Comparison of ENCODE assay signal across 19 cellular contexts in the genomic region with DNA sequence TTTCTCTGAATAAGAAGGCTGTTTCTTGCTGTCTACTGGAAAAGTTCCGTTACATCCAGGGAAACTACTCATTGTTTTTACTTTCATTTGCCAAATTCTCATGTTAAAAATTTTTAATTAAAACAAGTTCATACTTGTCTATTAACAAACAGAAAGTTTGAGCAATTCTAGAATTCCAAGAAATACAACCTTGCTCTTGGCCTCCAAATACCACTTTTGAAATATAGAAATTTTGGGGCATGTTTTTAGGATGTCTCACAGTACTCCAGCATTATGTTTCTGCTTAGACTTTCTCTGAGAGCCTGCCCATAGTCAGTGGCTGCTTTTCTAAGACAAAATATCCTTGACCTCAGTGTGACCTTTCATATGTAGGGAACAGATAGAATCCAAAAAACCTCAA.
DNase-seq lines count a peak whose midpoint lies in the region; ATAC-seq and TF ChIP-seq lines count a peak whose summit lies in the region.
"Had no signal": no experiment of that assay in that cellular context is flagged by ENCODE, and none has a peak within 500 bp of the region (broad histone marks: within the 10 kb centered on the region; RNA-seq: fewer than 3 reads in every experiment).

No MANE protein-coding gene starts in this region.

- no peaks in the 10 kb centered on the region for H3K36me3 Mint-ChIP-seq in MCF 10A (ENCODE audit: insufficient read depth, unreplicated experiment)
- H3K36me3 Mint-ChIP-seq in activated naive CD4-positive, alpha-beta T cell treated with anti-CD3 and anti-CD28 coated beads for 36 hours (ENCODE audit: low read depth) = no peaks in the 10 kb centered on the region
- H3K36me3 Mint-ChIP-seq: CD8-positive, alpha-beta T cell had no signal

- no peaks in the 10 kb centered on the region for H3K79me1 ChIP-seq in mesendoderm (ENCODE audit: low read length)

- intact Hi-C loops in breast epithelium (cut with DNase I; ENCODE audit: low total_unique reads) (no loop called here), MCF 10A (cut with micrococcal nuclease) (no loop called here)
- intact Hi-C loops in activated naive CD4-positive, alpha-beta T cell treated with anti-CD3 and anti-CD28 coated beads for 36 hours (cut with micrococcal nuclease) = no loop called here

- no peak overlapping the region for H3K56ac ChIP-seq in mesendoderm (ENCODE audit: low read length)

- no peaks in the 10 kb centered on the region for H3K27me3 ChIP-seq in breast epithelium
- no peaks in the 10 kb centered on the region for H3K27me3 ChIP-seq in mesendoderm (ENCODE audit: insufficient read depth, low read length, poor library complexity)
- H3K27me3 ChIP-seq: BLaER1 treated with 17β-estradiol and CSF1 and Interleukin-3, amounts not matched to agents 10 nM and 100 nM; SJCRH30 had no signal

- H3K27me3 Mint-ChIP-seq in MCF 10A (ENCODE audit: insufficient read depth, unreplicated experiment) = no peaks in the 10 kb centered on the region
- no peaks in the 10 kb centered on the region for H3K27me3 Mint-ChIP-seq in activated naive CD4-positive, alpha-beta T cell treated with anti-CD3 and anti-CD28 coated beads for 36 hours (ENCODE audit: low read depth)

- H3K27ac ChIP-seq in breast epithelium (peak overlapping the region; percentile 62 to 76), mesendoderm (ENCODE audit: low read depth, low read length) (no peak overlapping the region)
- H3K27ac ChIP-seq: 22Rv1; BLaER1 treated with 17β-estradiol and CSF1 and Interleukin-3, amounts not matched to agents 10 nM and 100 nM; SJCRH30 had no signal

- H3K9me3 Mint-ChIP-seq in MCF 10A (ENCODE audit: unreplicated experiment) = no peaks in the 10 kb centered on the region
- H3K9me3 Mint-ChIP-seq in activated naive CD4-positive, alpha-beta T cell treated with anti-CD3 and anti-CD28 coated beads for 36 hours = no peaks in the 10 kb centered on the region
- H3K9me3 Mint-ChIP-seq: CD8-positive, alpha-beta T cell had no signal

- no peak for ATAC-seq in GM21390 (IDR thresholded peaks at IDR 0.05; ENCODE audit: unreplicated experiment)
- ATAC-seq: CD8-positive, alpha-beta T cell; K562; Panc1 had no signal

- CTCF ChIA-PET in MCF 10A (lab: Yijun Ruan, JAX) = interaction anchor here (0.7 to 0.8 kb wide), 2 partner anchors 12 to 519 kb away, joined by 3 to 5 read pairs; no protein-coding TSS in a partner anchor
- CTCF ChIA-PET in activated naive CD4-positive, alpha-beta T cell treated with anti-CD3 and anti-CD28 coated beads for 36 hours (lab: Charles Lee) = no interaction called here

- no peak overlapping the region for H3K27ac Mint-ChIP-seq in MCF 10A (ENCODE audit: low read depth, unreplicated experiment)
- no peak overlapping the region for H3K27ac Mint-ChIP-seq in activated naive CD4-positive, alpha-beta T cell treated with anti-CD3 and anti-CD28 coated beads for 36 hours
- H3K27ac Mint-ChIP-seq: CD8-positive, alpha-beta T cell had no signal

- no peak overlapping the region for H2BK5ac ChIP-seq in mesendoderm (ENCODE audit: low read length)

- H3K18ac ChIP-seq in mesendoderm (ENCODE audit: low read length) = no peak overlapping the region

- H3K79me2 ChIP-seq in mesendoderm (ENCODE audit: control insufficient read depth, insufficient read depth, low read length) = no peaks in the 10 kb centered on the region

- in situ Hi-C loops in GM13976 (cut with MboI; ENCODE audit: low sequenced_read_pairs, unreplicated experiment) = no loop called here

- H3K4me1 Mint-ChIP-seq in MCF 10A (ENCODE audit: insufficient read depth, unreplicated experiment) = no peaks in the 10 kb centered on the region
- H3K4me1 Mint-ChIP-seq in activated naive CD4-positive, alpha-beta T cell treated with anti-CD3 and anti-CD28 coated beads for 36 hours (ENCODE audit: low read depth) = no peaks in the 10 kb centered on the region

- no peak overlapping the region for H4K5ac ChIP-seq in mesendoderm (ENCODE audit: low read length)

- WGBS in mesendoderm (ENCODE audit: extremely low coverage, insufficient coverage, low lambda C conversion rate) = no CpG with 5 or more reads among the region's 1 CpG

- no peak for TF ChIP-seq CTCF in breast epithelium (IDR thresholded peaks at IDR 0.05)
- no peak for TF ChIP-seq CTCF in MCF 10A (IDR thresholded peaks at IDR 0.05; ENCODE audit: unreplicated experiment)
- TF ChIP-seq CTCF in fibroblast of villous mesenchyme (IDR thresholded peaks at IDR 0.05; ENCODE audit: insufficient read depth, low read depth, low read length) = no peak
- no peak for TF ChIP-seq CTCF in GM13976 (IDR thresholded peaks at IDR 0.05; ENCODE audit: borderline replicate concordance, control extremely low read depth, extremely low read depth, insufficient read depth, missing control alignments)

- POLR2A ChIA-PET in MCF 10A (lab: Yijun Ruan, JAX) = no interaction called here

- H2AK5ac ChIP-seq in mesendoderm (ENCODE audit: low read length) = no peak overlapping the region

- H2BK120ac ChIP-seq in mesendoderm (ENCODE audit: low read depth, low read length) = no peak overlapping the region

- no peaks in the 10 kb centered on the region for H3K36me3 ChIP-seq in breast epithelium
- H3K36me3 ChIP-seq in mesendoderm (ENCODE audit: control insufficient read depth, insufficient read depth, low read length) = no peaks in the 10 kb centered on the region
- H3K36me3 ChIP-seq: BLaER1 treated with 17β-estradiol and CSF1 and Interleukin-3, amounts not matched to agents 10 nM and 100 nM; SJCRH30 had no signal

- H3K9ac ChIP-seq in mesendoderm (ENCODE audit: low read length) = no peak overlapping the region
- H3K9ac ChIP-seq: BLaER1 treated with 17β-estradiol and CSF1 and Interleukin-3, amounts not matched to agents 10 nM and 100 nM had no signal

- no peak overlapping the region for H3K23ac ChIP-seq in mesendoderm (ENCODE audit: low read length)

- H3K4me3 ChIP-seq in breast epithelium (no peak overlapping the region), fibroblast of villous mesenchyme (ENCODE audit: low read depth, low read length) (no peak overlapping the region), mesendoderm (ENCODE audit: low read length) (no peak overlapping the region)
- H3K4me3 ChIP-seq: BLaER1 treated with 17β-estradiol and CSF1 and Interleukin-3, amounts not matched to agents 10 nM and 100 nM; K562; SJCRH30 had no signal

- TF ChIP-seq POLR2A in breast epithelium (IDR thresholded peaks at IDR 0.05) = no peak

- H3K4me3 Mint-ChIP-seq in MCF 10A (ENCODE audit: unreplicated experiment) = no peak overlapping the region
- no peak overlapping the region for H3K4me3 Mint-ChIP-seq in activated naive CD4-positive, alpha-beta T cell treated with anti-CD3 and anti-CD28 coated beads for 36 hours
- H3K4me3 Mint-ChIP-seq: CD8-positive, alpha-beta T cell had no signal

- DNase-seq in breast epithelium (ENCODE audit: low spot score in 2 of 2) = no peak
- DNase-seq in MCF 10A (ENCODE audit: unreplicated experiment) = no peak
- DNase-seq in amniotic epithelial cell (ENCODE audit: low read depth) = peak; percentile 5
- peak; percentile 40 for DNase-seq in fibroblast of villous mesenchyme (ENCODE audit: low read depth)
- DNase-seq in activated naive CD4-positive, alpha-beta T cell treated with anti-CD3 and anti-CD28 coated beads for 36 hours = no peak
- no peak for DNase-seq in mesendoderm
- no peak for DNase-seq in GM13976 (ENCODE audit: low spot score)
- DNase-seq: Calu3; CD8-positive, alpha-beta T cell; DMS53; NCI-H1105 treated with DMSO at 0.1 percent for 48 hours; NCI-H1694; NCI-H2081 treated with DMSO at 0.1 percent for 48 hours; SJCRH30 had no signal

- H3K4ac ChIP-seq in mesendoderm (ENCODE audit: low read depth, low read length) = no peak overlapping the region

- H3K4me2 ChIP-seq in mesendoderm (ENCODE audit: low read length) = no peak overlapping the region
- H3K4me2 ChIP-seq: BLaER1 treated with 17β-estradiol and CSF1 and Interleukin-3, amounts not matched to agents 10 nM and 100 nM had no signal

- H3K4me1 ChIP-seq in breast epithelium (no peaks in the 10 kb centered on the region), mesendoderm (ENCODE audit: control insufficient read depth, low read depth, low read length) (no peaks in the 10 kb centered on the region)
- H3K4me1 ChIP-seq: BLaER1 treated with 17β-estradiol and CSF1 and Interleukin-3, amounts not matched to agents 10 nM and 100 nM had no signal

- H3K9me3 ChIP-seq in breast epithelium = no peaks in the 10 kb centered on the region
- H3K9me3 ChIP-seq: BLaER1 treated with 17β-estradiol and CSF1 and Interleukin-3, amounts not matched to agents 10 nM and 100 nM; SJCRH30 had no signal

- no peak overlapping the region for H4K8ac ChIP-seq in mesendoderm (ENCODE audit: low read depth, low read length)

- no TSS peak for BruUV-seq in MCF 10A (replicated peaks; lab: Mats Ljungman, UMichigan)

- no peak overlapping the region for H2BK15ac ChIP-seq in mesendoderm (replicated peaks; ENCODE audit: low read depth)

Comparison
In these comparisons a context has a peak if more than half of its experiments do, and no peak if none do; other contexts are left out.
1. DNase-seq: peak in amniotic epithelial cell (single experiment) and fibroblast of villous mesenchyme (single experiment); none in breast epithelium (0 of 2), MCF 10A (single experiment), activated naive CD4-positive, alpha-beta T cell treated with anti-CD3 and anti-CD28 coated beads for 36 hours (single experiment), mesendoderm (single experiment) and GM13976 (single experiment).